8 cellular contexts compared by ENCODE assay signal in the genomic region with DNA sequence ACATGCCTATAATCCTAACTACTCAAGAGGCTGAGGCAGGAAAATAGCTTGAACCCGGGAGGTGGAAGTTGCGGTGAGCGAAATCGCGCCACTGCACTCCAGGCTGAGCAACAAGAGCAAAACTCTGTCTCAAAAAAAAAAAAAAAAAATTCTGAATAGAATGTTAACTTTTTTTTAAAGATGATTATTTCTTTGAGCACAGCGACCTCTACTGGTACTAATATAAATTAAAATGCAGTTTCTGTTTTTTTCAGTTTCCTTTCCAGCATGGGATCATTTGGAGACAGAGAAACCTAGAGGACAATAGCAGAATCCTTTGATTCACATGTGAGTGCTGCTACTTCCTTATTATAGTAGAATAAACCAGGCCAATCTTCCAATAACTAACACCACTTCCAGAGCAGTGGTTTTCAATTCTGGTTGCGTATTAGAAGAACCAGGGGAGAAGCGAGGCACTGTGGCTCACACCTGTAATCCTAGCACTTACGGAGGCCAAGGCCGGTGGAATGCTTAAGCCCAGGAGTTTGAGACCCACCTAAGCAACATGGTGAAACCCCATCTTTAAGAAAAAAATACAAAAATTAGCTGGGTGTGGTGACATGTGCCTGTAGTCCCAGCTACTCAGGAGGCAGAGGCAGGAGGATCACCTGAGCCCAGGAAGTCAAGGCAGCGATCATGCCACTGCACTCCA. TPM values are rescaled to one million over a fixed set of nuclear protein-coding genes. Genes with fewer than 3 reads are reported as not detected.
DNase-seq lines count a peak whose midpoint lies in the region; ATAC-seq and TF ChIP-seq lines count a peak whose summit lies in the region.

No MANE protein-coding gene starts in this region.

- no peaks in the 10 kb centered on the region; the same call in 1 of the 2 replicates for H3K4me1 ChIP-seq in IMR-90 (ENCODE audit: control insufficient read depth, insufficient read depth, low read length)

- H3K27me3 Mint-ChIP-seq in Calu3 (ENCODE audit: unreplicated experiment) (no peaks in the 10 kb centered on the region), nephron (ENCODE audit: low read depth) (no peaks in the 10 kb centered on the region)

- peaks cover 3% of the 10 kb centered on the region; the same call in 1 of the 2 replicates for H3K9me1 ChIP-seq in IMR-90 (ENCODE audit: insufficient read depth, low read length)

- H3K4me2 ChIP-seq in IMR-90 (ENCODE audit: low read depth, low read length) = no peak overlapping the region

- H4K5ac ChIP-seq in IMR-90 (ENCODE audit: low read depth, low read length) = no peak overlapping the region

- H2AFZ ChIP-seq in IMR-90 (replicated peaks; ENCODE audit: low read length, poor library complexity) = no peak overlapping the region

- no peak overlapping the region for H3K4ac ChIP-seq in IMR-90 (ENCODE audit: low read depth, low read length)

- H3K4me3 Mint-ChIP-seq in Calu3 (ENCODE audit: low read depth, unreplicated experiment) (no peak overlapping the region), nephron (no peak overlapping the region)

- no peak overlapping the region for H3K4me3 ChIP-seq in IMR-90 (ENCODE audit: insufficient read depth, low read depth, low read length)

- H3K9me3 Mint-ChIP-seq in Calu3 (ENCODE audit: low read depth, unreplicated experiment) = peaks cover 4% of the 10 kb centered on the region
- H3K9me3 Mint-ChIP-seq in nephron = peaks cover 9% of the 10 kb centered on the region

- H3K27me3 ChIP-seq in IMR-90 (ENCODE audit: control insufficient read depth, insufficient read depth, low read length) = no peaks in the 10 kb centered on the region

- no peak overlapping the region for H2AK9ac ChIP-seq in IMR-90 (replicated peaks; ENCODE audit: low read depth, low read length, poor library complexity)

- intact Hi-C loops in Calu3 (cut with micrococcal nuclease; ENCODE audit: unreplicated experiment) (loop anchor here (5.0 kb wide), 2 partner anchors 159 to 204 kb away; no protein-coding TSS in a partner anchor), IMR-90 (cut with micrococcal nuclease) (loop anchor here (1.0 to 5.0 kb wide), 3 partner anchors 159 to 426 kb away; no protein-coding TSS in a partner anchor)

- no peak overlapping the region for H4K91ac ChIP-seq in IMR-90 (ENCODE audit: insufficient read depth, low read depth, low read length)

- H4K20me1 ChIP-seq in IMR-90 (ENCODE audit: insufficient read depth, low read length) = peaks cover 39% of the 10 kb centered on the region

- H3K4me1 Mint-ChIP-seq in Calu3 (ENCODE audit: low read depth, unreplicated experiment) (peaks cover 8% of the 10 kb centered on the region), nephron (peaks cover 4% of the 10 kb centered on the region)

- no TSS peak for BruUV-seq in Calu3 (replicated peaks; lab: Mats Ljungman, UMichigan)
- BruUV-seq in IMR-90 (replicated peaks; lab: Mats Ljungman, UMichigan) = no TSS peak

- no peak for TF ChIP-seq POLR2A in IMR-90 (IDR thresholded peaks at IDR 0.05; ENCODE audit: low read depth, low read length)

- no peak overlapping the region for H4K8ac ChIP-seq in IMR-90 (ENCODE audit: low read depth in 2 of 2, low read length in 2 of 2)

- no peak overlapping the region for H3K27ac ChIP-seq in IMR-90 (ENCODE audit: insufficient read depth, low read length)
- H3K27ac ChIP-seq in epithelial cell of prostate = peak overlapping the region; percentile 12

- no peak for DNase-seq in Calu3
- peak; percentile 53 for DNase-seq in IMR-90
- peak; percentile 18 to 76 for DNase-seq in SW 1271 (lab: John Stamatoyannopoulos, UW)
- no peak for DNase-seq in epithelial cell of prostate (ENCODE audit: low read depth, low spot score)
- DNase-seq in HuH-7.5 (ENCODE audit: low spot score) = no peak
- DNase-seq in stimulated activated CD8-positive, alpha-beta memory T cell treated with anti-CD3 and anti-CD28 coated beads, Interleukin-4, amount 100 ng/mL, for 48 hours = no peak
- DNase-seq in mesenteric fat pad (ENCODE audit: low spot score) = no peak

- no peak overlapping the region for H3K23ac ChIP-seq in IMR-90 (ENCODE audit: low read depth, low read length)

- H3K14ac ChIP-seq in IMR-90 (replicated peaks; ENCODE audit: low read depth, low read length) = no peak overlapping the region

- H3K36me3 Mint-ChIP-seq in Calu3 (ENCODE audit: insufficient read depth, unreplicated experiment) = peaks cover 76% of the 10 kb centered on the region
- H3K36me3 Mint-ChIP-seq in nephron (ENCODE audit: low read depth) = peaks cover 86% of the 10 kb centered on the region

- no peak overlapping the region for H2AK5ac ChIP-seq in IMR-90 (ENCODE audit: low read depth, low read length)

- WGBS in IMR-90 (ENCODE audit: extremely low coverage in 2 of 2, insufficient read length in 1 of 2), 2 experiments = 71% methylated on average over 1 of the region's 11 CpGs; no CpG with 5 or more reads in 1 of the 2 experiments

- in situ Hi-C loops in IMR-90 (cut with MboI; ENCODE audit: low sequenced_read_pairs) = no loop called here

- peak; percentile 55; the same call in 1 of the 2 replicates for ATAC-seq in IMR-90 (ENCODE audit: low read depth)

- no peak overlapping the region for H3K56ac ChIP-seq in IMR-90 (ENCODE audit: extremely low read depth, insufficient read depth, low read length)

- peak; percentile 49 for TF ChIP-seq RAD21 in IMR-90 (IDR thresholded peaks at IDR 0.05; ENCODE audit: low read length)

- no peaks in the 10 kb centered on the region for H3K9me3 ChIP-seq in IMR-90 (ENCODE audit: control insufficient read depth, insufficient read depth, low read length)

- peaks cover 33% of the 10 kb centered on the region for H3K36me3 ChIP-seq in IMR-90 (ENCODE audit: control insufficient read depth, insufficient read depth, low read length)

- H3K27ac Mint-ChIP-seq in Calu3 (ENCODE audit: unreplicated experiment) = no peak overlapping the region
- H3K27ac Mint-ChIP-seq in nephron = peak overlapping the region in 1 of 3 experiments; percentile 61

- CTCF ChIA-PET in Calu3 (lab: Charles Lee) = interaction anchor here (0.6 to 1.6 kb wide), 4 partner anchors 10 to 425 kb away, joined by 3 to 6 read pairs (median 4); partner anchors contain the start of gene SRSF7
- CTCF ChIA-PET in IMR-90 (lab: Yijun Ruan, JAX) = interaction anchor here (0.6 to 0.7 kb wide), 2 partner anchors 205 to 225 kb away, joined by 4 to 5 read pairs; no protein-coding TSS in a partner anchor

- dilution Hi-C loops in IMR-90 (cut with HindIII; ENCODE audit: low sequenced_read_pairs, unreplicated experiment) = loop anchor here (25.0 kb wide), 1 partner anchor 179 kb away; no protein-coding TSS in a partner anchor

- no peak overlapping the region for H3K18ac ChIP-seq in IMR-90 (ENCODE audit: low read depth, low read length)

- H2BK120ac ChIP-seq in IMR-90 (ENCODE audit: low read depth, low read length) = no peak overlapping the region

- no peak overlapping the region for H3K9ac ChIP-seq in IMR-90 (ENCODE audit: low read depth, low read length)

- H3K79me1 ChIP-seq in IMR-90 (ENCODE audit: low read depth in 1 of 2, low read length in 2 of 2) = peaks cover 17 to 38% of the 10 kb centered on the region in 2 experiments; a peak in 3 of 4 replicates

- H2BK5ac ChIP-seq in IMR-90 (ENCODE audit: low read depth, low read length, poor library complexity, severe bottlenecking) = no peak overlapping the region

- no peak overlapping the region for H2BK15ac ChIP-seq in IMR-90 (ENCODE audit: low read depth, low read length)

- POLR2A ChIA-PET in IMR-90 (lab: Charles Lee; ENCODE audit: unreplicated experiment) = no interaction called here

- TF ChIP-seq CTCF in Calu3 (IDR thresholded peaks at IDR 0.05; ENCODE audit: unreplicated experiment) = peak; percentile 63
- peak; percentile 56 for TF ChIP-seq CTCF in IMR-90 (conservative IDR thresholded peaks at IDR 0.05; ENCODE audit: low read depth, low read length)
- peak; percentile 44 to 66 (median 53) for TF ChIP-seq CTCF in nephron (IDR thresholded peaks at IDR 0.05; ENCODE audit: unreplicated experiment in 3 of 3)

- no peak overlapping the region for H2BK20ac ChIP-seq in IMR-90 (ENCODE audit: low read depth, low read length)

TF ChIP-seq in IMR-90, 13 proteins besides CTCF, POLR2A, EP300 and RAD21:
- TF ChIP-seq SMC3 (IDR thresholded peaks at IDR 0.05; ENCODE audit: low read depth, low read length) (peak; percentile 47), NFE2L2 (IDR thresholded peaks at IDR 0.05; ENCODE audit: low read depth, low read length) (no peak), BHLHE40 (IDR thresholded peaks at IDR 0.05; ENCODE audit: low read depth, low read length) (no peak)

RNA-seq across cellular contexts. Expression of gene SRSF7, which starts 10.2 kb away (rescaled TPM):
- total RNA-seq in Calu3 (2022) (184 and 203 TPM in 2 replicates), IMR-90 (2012; rRNA removed) (148 and 260 TPM in 2 replicates), mesenteric fat pad (151 TPM)
- polyA plus RNA-seq in IMR-90 (2012; rRNA removed) = 191 and 193 TPM in 2 replicates
- polyA plus RNA-seq in IMR-90 (2012; cell fraction: cytosol; rRNA removed) = 39.8 and 81.0 TPM in 2 replicates
- polyA plus RNA-seq in IMR-90 (2012; cell fraction: nucleus; rRNA removed; ENCODE audit: low replicate concordance) = 30.2 and 247 TPM in 2 replicates

RNA-seq across cellular contexts. Expression of gene GEMIN6, which starts 37.0 kb away (rescaled TPM):
- total RNA-seq in Calu3 (2022) (24.4 TPM in 2 replicates), IMR-90 (2012; rRNA removed) (7.7 and 10.3 TPM in 2 replicates), mesenteric fat pad (11.5 TPM)
- 7.4 and 9.4 TPM in 2 replicates for polyA plus RNA-seq in IMR-90 (2012; rRNA removed)
- 2.3 and 5.1 TPM in 2 replicates for polyA plus RNA-seq in IMR-90 (2012; cell fraction: cytosol; rRNA removed)
- 0.36 and 2.1 TPM in 2 replicates for polyA plus RNA-seq in IMR-90 (2012; cell fraction: nucleus; rRNA removed; ENCODE audit: low replicate concordance)

Comparison
In these comparisons a context has a peak if more than half of its experiments do, and no peak if none do; other contexts are left out.
1. DNase-seq: peak in IMR-90 (single experiment) and SW 1271 (2 of 2); none in Calu3 (single experiment), epithelial cell of prostate (single experiment), HuH-7.5 (single experiment), stimulated activated CD8-positive, alpha-beta memory T cell treated with anti-CD3 and anti-CD28 coated beads, Interleukin-4, amount 100 ng/mL, for 48 hours (single experiment) and mesenteric fat pad (single experiment).
2. Peak in every context shown above with its lines, with median percentiles within 50 percentile points of each other: CTCF ChIP-seq.